In genomic region chr3:14947886-14948608, GRCh38 we compare ENCODE assay signal across 1 cellular context.
A peak's percentile ranks its signal among the peaks of the same experiment; 100 is the strongest.
TF ChIP-seq lines count a peak whose summit lies in the region.

No MANE protein-coding gene starts in this region.

TF ChIP-seq in HepG2, 621 proteins besides CTCF, POLR2A, EP300 and RAD21 (continued from another document and continues in another):
- TF ChIP-seq TARDBP (CRISPR knock-in tag; IDR thresholded peaks at IDR 0.05) (peak; percentile 24; the same call in 1 of the 2 replicates), ZNF20 (CRISPR knock-in tag; IDR thresholded peaks at IDR 0.05) (peak; percentile 19; the same call in 1 of the 2 replicates), POGZ (CRISPR knock-in tag; IDR thresholded peaks at IDR 0.05) (0 out of 2 replicates have a peak, but pooled peaks have one; percentile 38), RXRA (CRISPR knock-in tag; IDR thresholded peaks at IDR 0.05) (peak; percentile 32; the same call in 1 of the 2 replicates), ZNF577 (CRISPR knock-in tag; IDR thresholded peaks at IDR 0.05; ENCODE audit: borderline replicate concordance, low read depth) (no peak), ZNF816 (CRISPR knock-in tag; IDR thresholded peaks at IDR 0.05; ENCODE audit: borderline replicate concordance) (peak; percentile 49; the same call in 1 of the 2 replicates), ZNF430 (CRISPR knock-in tag; IDR thresholded peaks at IDR 0.05) (peak; percentile 22; the same call in 1 of the 2 replicates), CREM (IDR thresholded peaks at IDR 0.05) (peak; percentile 37; the same call in 1 of the 2 replicates), CREM (CRISPR knock-in tag; IDR thresholded peaks at IDR 0.05) (no peak), POLR2G (IDR thresholded peaks at IDR 0.05; ENCODE audit: low read depth, low read length) (peak; percentile 73; the same call in 1 of the 2 replicates), MAFG (CRISPR knock-in tag; IDR thresholded peaks at IDR 0.05) (no peak), ZFAT (CRISPR knock-in tag; conservative IDR thresholded peaks at IDR 0.05) (no peak), HNF1A (IDR thresholded peaks at IDR 0.05; ENCODE audit: low read depth) (no peak), HNF1A (CRISPR knock-in tag; IDR thresholded peaks at IDR 0.05; ENCODE audit: borderline replicate concordance) (0 out of 2 replicates have a peak, but pooled peaks have one; percentile 11), NR2F6 (IDR thresholded peaks at IDR 0.05) (no peak), NR2F6 (CRISPR knock-in tag; IDR thresholded peaks at IDR 0.05) (0 out of 2 replicates have a peak, but pooled peaks have one; percentile 10), ZNF142 (CRISPR knock-in tag; IDR thresholded peaks at IDR 0.05) (no peak), DMAP1 (CRISPR knock-in tag; IDR thresholded peaks at IDR 0.05) (peak; percentile 83), HCFC1 (IDR thresholded peaks at IDR 0.05; ENCODE audit: low read depth, low read length) (peak; percentile 13; the same call in 1 of the 2 replicates), PHF21A (CRISPR knock-in tag; IDR thresholded peaks at IDR 0.05) (peak; percentile 40; the same call in 1 of the 2 replicates), THRA (CRISPR knock-in tag; IDR thresholded peaks at IDR 0.05; ENCODE audit: borderline replicate concordance) (peak; percentile 27; the same call in 1 of the 2 replicates), ZZZ3 (CRISPR knock-in tag; IDR thresholded peaks at IDR 0.05; ENCODE audit: borderline replicate concordance) (no peak), POLR2AphosphoS5 (IDR thresholded peaks at IDR 0.05; ENCODE audit: low read depth, low read length) (peak; percentile 61; the same call in 1 of the 2 replicates), ZNF232 (CRISPR knock-in tag; IDR thresholded peaks at IDR 0.05; ENCODE audit: borderline replicate concordance) (peak; percentile 48; the same call in 1 of the 2 replicates), TSC22D2 (CRISPR knock-in tag; IDR thresholded peaks at IDR 0.05; ENCODE audit: borderline replicate concordance) (0 out of 2 replicates have a peak, but pooled peaks have one; percentile 28), ZSCAN21 (CRISPR knock-in tag; IDR thresholded peaks at IDR 0.05; ENCODE audit: borderline replicate concordance) (0 out of 2 replicates have a peak, but pooled peaks have one; percentile 9), HNRNPL (IDR thresholded peaks at IDR 0.05; ENCODE audit: low read depth, low read length) (0 out of 2 replicates have a peak, but pooled peaks have one; percentile 58), KLF16 (CRISPR knock-in tag; IDR thresholded peaks at IDR 0.05) (peak in 1 of 2 experiments; percentile 49; a peak in 1 of 4 replicates), ZNF282 (IDR thresholded peaks at IDR 0.05; ENCODE audit: partially characterized antibody) (no peak)
- TF ChIP-seq, protein P1, sequence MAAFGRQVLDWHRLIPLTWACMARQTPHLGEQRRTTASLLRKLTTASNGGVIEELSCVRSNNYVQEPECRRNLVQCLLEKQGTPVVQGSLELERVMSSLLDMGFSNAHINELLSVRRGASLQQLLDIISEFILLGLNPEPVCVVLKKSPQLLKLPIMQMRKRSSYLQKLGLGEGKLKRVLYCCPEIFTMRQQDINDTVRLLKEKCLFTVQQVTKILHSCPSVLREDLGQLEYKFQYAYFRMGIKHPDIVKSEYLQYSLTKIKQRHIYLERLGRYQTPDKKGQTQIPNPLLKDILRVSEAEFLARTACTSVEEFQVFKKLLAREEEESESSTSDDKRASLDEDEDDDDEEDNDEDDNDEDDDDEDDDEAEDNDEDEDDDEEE (CRISPR knock-in tag; IDR thresholded peaks at IDR 0.05), result 0 out of 2 replicates have a peak, but pooled peaks have one; percentile 25
- TF ChIP-seq, protein P2, sequence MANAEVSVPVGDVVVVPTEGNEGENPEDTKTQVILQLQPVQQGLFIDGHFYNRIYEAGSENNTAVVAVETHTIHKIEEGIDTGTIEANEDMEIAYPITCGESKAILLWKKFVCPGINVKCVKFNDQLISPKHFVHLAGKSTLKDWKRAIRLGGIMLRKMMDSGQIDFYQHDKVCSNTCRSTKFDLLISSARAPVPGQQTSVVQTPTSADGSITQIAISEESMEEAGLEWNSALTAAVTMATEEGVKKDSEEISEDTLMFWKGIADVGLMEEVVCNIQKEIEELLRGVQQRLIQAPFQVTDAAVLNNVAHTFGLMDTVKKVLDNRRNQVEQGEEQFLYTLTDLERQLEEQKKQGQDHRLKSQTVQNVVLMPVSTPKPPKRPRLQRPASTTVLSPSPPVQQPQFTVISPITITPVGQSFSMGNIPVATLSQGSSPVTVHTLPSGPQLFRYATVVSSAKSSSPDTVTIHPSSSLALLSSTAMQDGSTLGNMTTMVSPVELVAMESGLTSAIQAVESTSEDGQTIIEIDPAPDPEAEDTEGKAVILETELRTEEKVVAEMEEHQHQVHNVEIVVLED (CRISPR knock-in tag; IDR thresholded peaks at IDR 0.05; ENCODE audit: borderline replicate concordance), result peak; percentile 52; the same call in 1 of the 2 replicates
- TF ChIP-seq, protein P3, sequence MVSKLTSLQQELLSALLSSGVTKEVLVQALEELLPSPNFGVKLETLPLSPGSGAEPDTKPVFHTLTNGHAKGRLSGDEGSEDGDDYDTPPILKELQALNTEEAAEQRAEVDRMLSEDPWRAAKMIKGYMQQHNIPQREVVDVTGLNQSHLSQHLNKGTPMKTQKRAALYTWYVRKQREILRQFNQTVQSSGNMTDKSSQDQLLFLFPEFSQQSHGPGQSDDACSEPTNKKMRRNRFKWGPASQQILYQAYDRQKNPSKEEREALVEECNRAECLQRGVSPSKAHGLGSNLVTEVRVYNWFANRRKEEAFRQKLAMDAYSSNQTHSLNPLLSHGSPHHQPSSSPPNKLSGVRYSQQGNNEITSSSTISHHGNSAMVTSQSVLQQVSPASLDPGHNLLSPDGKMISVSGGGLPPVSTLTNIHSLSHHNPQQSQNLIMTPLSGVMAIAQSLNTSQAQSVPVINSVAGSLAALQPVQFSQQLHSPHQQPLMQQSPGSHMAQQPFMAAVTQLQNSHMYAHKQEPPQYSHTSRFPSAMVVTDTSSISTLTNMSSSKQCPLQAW (CRISPR knock-in tag; IDR thresholded peaks at IDR 0.05), result 0 out of 2 replicates have a peak, but pooled peaks have one; percentile 38
- TF ChIP-seq, protein P4, sequence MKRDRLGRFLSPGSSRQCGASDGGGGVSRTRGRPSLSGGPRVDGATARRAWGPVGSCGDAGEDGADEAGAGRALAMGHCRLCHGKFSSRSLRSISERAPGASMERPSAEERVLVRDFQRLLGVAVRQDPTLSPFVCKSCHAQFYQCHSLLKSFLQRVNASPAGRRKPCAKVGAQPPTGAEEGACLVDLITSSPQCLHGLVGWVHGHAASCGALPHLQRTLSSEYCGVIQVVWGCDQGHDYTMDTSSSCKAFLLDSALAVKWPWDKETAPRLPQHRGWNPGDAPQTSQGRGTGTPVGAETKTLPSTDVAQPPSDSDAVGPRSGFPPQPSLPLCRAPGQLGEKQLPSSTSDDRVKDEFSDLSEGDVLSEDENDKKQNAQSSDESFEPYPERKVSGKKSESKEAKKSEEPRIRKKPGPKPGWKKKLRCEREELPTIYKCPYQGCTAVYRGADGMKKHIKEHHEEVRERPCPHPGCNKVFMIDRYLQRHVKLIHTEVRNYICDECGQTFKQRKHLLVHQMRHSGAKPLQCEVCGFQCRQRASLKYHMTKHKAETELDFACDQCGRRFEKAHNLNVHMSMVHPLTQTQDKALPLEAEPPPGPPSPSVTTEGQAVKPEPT (CRISPR knock-in tag; IDR thresholded peaks at IDR 0.05; ENCODE audit: low read depth), result no peak
- TF ChIP-seq, protein P5, sequence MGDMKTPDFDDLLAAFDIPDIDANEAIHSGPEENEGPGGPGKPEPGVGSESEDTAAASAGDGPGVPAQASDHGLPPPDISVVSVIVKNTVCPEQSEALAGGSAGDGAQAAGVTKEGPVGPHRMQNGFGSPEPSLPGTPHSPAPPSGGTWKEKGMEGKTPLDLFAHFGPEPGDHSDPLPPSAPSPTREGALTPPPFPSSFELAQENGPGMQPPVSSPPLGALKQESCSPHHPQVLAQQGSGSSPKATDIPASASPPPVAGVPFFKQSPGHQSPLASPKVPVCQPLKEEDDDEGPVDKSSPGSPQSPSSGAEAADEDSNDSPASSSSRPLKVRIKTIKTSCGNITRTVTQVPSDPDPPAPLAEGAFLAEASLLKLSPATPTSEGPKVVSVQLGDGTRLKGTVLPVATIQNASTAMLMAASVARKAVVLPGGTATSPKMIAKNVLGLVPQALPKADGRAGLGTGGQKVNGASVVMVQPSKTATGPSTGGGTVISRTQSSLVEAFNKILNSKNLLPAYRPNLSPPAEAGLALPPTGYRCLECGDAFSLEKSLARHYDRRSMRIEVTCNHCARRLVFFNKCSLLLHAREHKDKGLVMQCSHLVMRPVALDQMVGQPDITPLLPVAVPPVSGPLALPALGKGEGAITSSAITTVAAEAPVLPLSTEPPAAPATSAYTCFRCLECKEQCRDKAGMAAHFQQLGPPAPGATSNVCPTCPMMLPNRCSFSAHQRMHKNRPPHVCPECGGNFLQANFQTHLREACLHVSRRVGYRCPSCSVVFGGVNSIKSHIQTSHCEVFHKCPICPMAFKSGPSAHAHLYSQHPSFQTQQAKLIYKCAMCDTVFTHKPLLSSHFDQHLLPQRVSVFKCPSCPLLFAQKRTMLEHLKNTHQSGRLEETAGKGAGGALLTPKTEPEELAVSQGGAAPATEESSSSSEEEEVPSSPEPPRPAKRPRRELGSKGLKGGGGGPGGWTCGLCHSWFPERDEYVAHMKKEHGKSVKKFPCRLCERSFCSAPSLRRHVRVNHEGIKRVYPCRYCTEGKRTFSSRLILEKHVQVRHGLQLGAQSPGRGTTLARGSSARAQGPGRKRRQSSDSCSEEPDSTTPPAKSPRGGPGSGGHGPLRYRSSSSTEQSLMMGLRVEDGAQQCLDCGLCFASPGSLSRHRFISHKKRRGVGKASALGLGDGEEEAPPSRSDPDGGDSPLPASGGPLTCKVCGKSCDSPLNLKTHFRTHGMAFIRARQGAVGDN (CRISPR knock-in tag; IDR thresholded peaks at IDR 0.05), result peak; percentile 64
